In the genomic region with DNA sequence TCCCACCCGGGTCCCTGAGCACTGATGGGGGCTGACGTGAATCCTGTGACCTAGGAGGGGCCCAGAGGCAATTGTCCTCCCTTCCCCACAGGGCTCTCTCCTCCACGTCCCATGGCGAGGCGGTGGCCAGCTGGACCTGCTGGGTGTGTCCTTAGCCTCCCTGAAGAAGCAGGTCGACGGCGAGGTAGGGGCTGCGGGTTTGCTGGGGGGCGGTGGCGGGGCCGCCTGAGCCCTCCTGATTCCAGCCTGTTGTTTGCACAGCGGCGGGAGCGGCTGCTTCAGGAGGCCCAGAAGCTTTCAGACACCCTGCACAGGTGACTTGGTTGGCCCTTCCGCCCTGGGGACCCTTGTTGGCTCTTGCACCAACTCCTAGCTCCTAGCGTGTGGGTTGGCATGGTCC, we compare ENCODE assay signal across 19 cellular contexts. TPM values are rescaled to one million over a fixed set of nuclear protein-coding genes. Genes with fewer than 3 reads are reported as not detected.
DNase-seq lines count a peak whose midpoint lies in the region; ATAC-seq and TF ChIP-seq lines count a peak whose summit lies in the region.
"Had no signal": no experiment of that assay in that cellular context is flagged by ENCODE, and none has a peak within 500 bp of the region (broad histone marks: within the 10 kb centered on the region; RNA-seq: fewer than 3 reads in every experiment).

No MANE protein-coding gene starts in this region.

- DNase-seq in Caco-2 (no peak), naive B cell (no peak), DMS153 treated with DMSO at 0.1 percent for 48 hours (lab: John Stamatoyannopoulos, UW; ENCODE audit: unreplicated experiment) (no peak), heart left ventricle (no peak), DMS114 treated with DMSO at 0.1 percent for 48 hours (lab: John Stamatoyannopoulos, UW; ENCODE audit: unreplicated experiment) (no peak), cortex of kidney (lab: John Stamatoyannopoulos, UW) (no peak)
- no peak for DNase-seq in activated CD4-positive, alpha-beta memory T cell treated with anti-CD3 and anti-CD28 coated beads for 36 hours
- DNase-seq: amniotic stem cell, GDM1, KG1, NCI-H1436, NCI-H2227 treated with DMSO at 0.1 percent for 48 hours, SIG-M5 had no signal

- ATAC-seq in naive B cell (ENCODE audit: low read depth in 2 of 2): no peak
- ATAC-seq in heart left ventricle: no peak

- H3K9me3 ChIP-seq in BLaER1 treated with 17β-estradiol and CSF1 and Interleukin-3, amounts not matched to agents 10 nM and 100 nM (replicated peaks in 1 of 11): no peaks in the 10 kb centered on the region
- H3K9me3 ChIP-seq in Caco-2 (no peaks in the 10 kb centered on the region), heart left ventricle (no peaks in the 10 kb centered on the region)

- peaks cover 30% of the 10 kb centered on the region for H3K36me3 Mint-ChIP-seq in Caco-2 (ENCODE audit: insufficient read depth, unreplicated experiment)
- H3K36me3 Mint-ChIP-seq in activated CD4-positive, alpha-beta memory T cell treated with anti-CD3 and anti-CD28 coated beads for 36 hours: peaks cover 11% of the 10 kb centered on the region
- peaks cover 0 to 8% of the 10 kb centered on the region in 2 donors for H3K36me3 Mint-ChIP-seq in naive B cell

- WGBS in heart left ventricle, 4 donors: 91 to 96% (median 94%) methylated on average over 9 to 17 of the region's 17 CpGs

- CTCF ChIA-PET in Caco-2 (lab: Charles Lee): no interaction called here
- CTCF ChIA-PET in activated CD4-positive, alpha-beta memory T cell treated with anti-CD3 and anti-CD28 coated beads for 36 hours (lab: Charles Lee): interaction anchor here (8.0 kb wide), 1 partner anchor 76 kb away, joined by 120 read pairs; a partner anchor contains a TSS

- H3K4me3 ChIP-seq in BLaER1 treated with 17β-estradiol and CSF1 and Interleukin-3, amounts not matched to agents 10 nM and 100 nM: peak overlapping the region in 3 of 10 experiments; percentile 73 to 94 (median 92); a peak in 2 of 20 replicates
- H3K4me3 ChIP-seq in Caco-2 (ENCODE audit: low read depth, low read length) (no peak overlapping the region), heart left ventricle (no peak overlapping the region)

- peaks cover 31 to 44% (median 38%) of the 10 kb centered on the region in 10 experiments for H3K4me1 ChIP-seq in BLaER1 treated with 17β-estradiol and CSF1 and Interleukin-3, amounts not matched to agents 10 nM and 100 nM
- peaks cover 11% of the 10 kb centered on the region; the same call in 1 of the 2 replicates for H3K4me1 ChIP-seq in Caco-2
- H3K4me1 ChIP-seq in heart left ventricle: peaks cover 0 to 29% (median 16%) of the 10 kb centered on the region in 12 donors

- POLR2A ChIA-PET in Caco-2 (lab: Charles Lee): no interaction called here
- POLR2A ChIA-PET in activated CD4-positive, alpha-beta memory T cell treated with anti-CD3 and anti-CD28 coated beads for 36 hours (lab: Charles Lee): no interaction called here

- BruUV-seq in Caco-2 (replicated peaks; lab: Mats Ljungman, UMichigan): no TSS peak

- no peaks in the 10 kb centered on the region for H3K27me3 ChIP-seq in BLaER1 treated with 17β-estradiol and CSF1 and Interleukin-3, amounts not matched to agents 10 nM and 100 nM
- H3K27me3 ChIP-seq in Caco-2 (replicated peaks; ENCODE audit: control insufficient read depth, insufficient read depth, low read length) (no peaks in the 10 kb centered on the region), heart left ventricle (no peaks in the 10 kb centered on the region)

- no peak for TF ChIP-seq CTCF in Caco-2 (IDR thresholded peaks at IDR 0.05; ENCODE audit: insufficient read depth in 1 of 2, low read depth in 1 of 2, low read length in 1 of 2, severe bottlenecking in 1 of 2, unreplicated experiment in 1 of 2)
- no peak for TF ChIP-seq CTCF in heart left ventricle (IDR thresholded peaks at IDR 0.05)

- H3K9ac ChIP-seq in BLaER1 treated with 17β-estradiol and CSF1 and Interleukin-3, amounts not matched to agents 10 nM and 100 nM: peak overlapping the region in 10 of 11 experiments; percentile 75 to 90 (median 87); a peak in 11 of 22 replicates

- peaks cover 10 to 80% (median 59%) of the 10 kb centered on the region in 11 experiments; a peak in 21 of 22 replicates for H3K36me3 ChIP-seq in BLaER1 treated with 17β-estradiol and CSF1 and Interleukin-3, amounts not matched to agents 10 nM and 100 nM
- H3K36me3 ChIP-seq in Caco-2 (ENCODE audit: control insufficient read depth, insufficient read depth, low read length): peaks cover 3% of the 10 kb centered on the region; the same call in 1 of the 2 replicates
- peaks cover 0 to 11% (median 0%) of the 10 kb centered on the region in 9 donors for H3K36me3 ChIP-seq in heart left ventricle

- H3K27me3 Mint-ChIP-seq in Caco-2 (ENCODE audit: insufficient read depth, unreplicated experiment) (no peaks in the 10 kb centered on the region), naive B cell (no peaks in the 10 kb centered on the region)
- no peaks in the 10 kb centered on the region for H3K27me3 Mint-ChIP-seq in activated CD4-positive, alpha-beta memory T cell treated with anti-CD3 and anti-CD28 coated beads for 36 hours

- no peak for TF ChIP-seq POLR2A in heart left ventricle (IDR thresholded peaks at IDR 0.05)

- intact Hi-C loops in Caco-2 (cut with micrococcal nuclease; ENCODE audit: unreplicated experiment): no loop called here
- intact Hi-C loops in activated CD4-positive, alpha-beta memory T cell treated with anti-CD3 and anti-CD28 coated beads for 36 hours (cut with micrococcal nuclease): no loop called here
- intact Hi-C loops in heart left ventricle (cut with DNase I): no loop called here

- H3K4me3 Mint-ChIP-seq in Caco-2 (ENCODE audit: unreplicated experiment) (peak overlapping the region; percentile 82), naive B cell (peak overlapping the region; percentile 32 to 75 (median 58))
- H3K4me3 Mint-ChIP-seq in activated CD4-positive, alpha-beta memory T cell treated with anti-CD3 and anti-CD28 coated beads for 36 hours: peak overlapping the region; percentile 55

- no peak overlapping the region for H3K27ac ChIP-seq in BLaER1 treated with 17β-estradiol and CSF1 and Interleukin-3, amounts not matched to agents 10 nM and 100 nM
- H3K27ac ChIP-seq in heart left ventricle: no peak overlapping the region
- H3K27ac ChIP-seq: HL-60 had no signal

- H3K4me1 Mint-ChIP-seq in Caco-2 (ENCODE audit: low read depth, unreplicated experiment) (no peaks in the 10 kb centered on the region), naive B cell (peaks cover 3 to 7% (median 5%) of the 10 kb centered on the region in 3 donors)
- peaks cover 5% of the 10 kb centered on the region for H3K4me1 Mint-ChIP-seq in activated CD4-positive, alpha-beta memory T cell treated with anti-CD3 and anti-CD28 coated beads for 36 hours (ENCODE audit: low read depth)

- H3K9me3 Mint-ChIP-seq in Caco-2 (ENCODE audit: unreplicated experiment) (no peaks in the 10 kb centered on the region), naive B cell (no peaks in the 10 kb centered on the region)
- H3K9me3 Mint-ChIP-seq in activated CD4-positive, alpha-beta memory T cell treated with anti-CD3 and anti-CD28 coated beads for 36 hours: no peaks in the 10 kb centered on the region

- H3K27ac Mint-ChIP-seq in Caco-2 (ENCODE audit: unreplicated experiment) (no peak overlapping the region), naive B cell (peak overlapping the region in 1 of 6 donors; percentile 57)
- no peak overlapping the region for H3K27ac Mint-ChIP-seq in activated CD4-positive, alpha-beta memory T cell treated with anti-CD3 and anti-CD28 coated beads for 36 hours

- peaks cover 4 to 93% (median 54%) of the 10 kb centered on the region in 11 experiments; a peak in 21 of 22 replicates for H4K20me1 ChIP-seq in BLaER1 treated with 17β-estradiol and CSF1 and Interleukin-3, amounts not matched to agents 10 nM and 100 nM

- H3K4me2 ChIP-seq in BLaER1 treated with 17β-estradiol and CSF1 and Interleukin-3, amounts not matched to agents 10 nM and 100 nM: peak overlapping the region in 9 of 11 experiments; percentile 83 to 100 (median 99); a peak in 15 of 22 replicates

RNA-seq across cellular contexts. Expression of a gene that starts 1.7 kb away (rescaled TPM):
- total RNA-seq in Caco-2 (2022) (97.6 and 102 TPM in 2 replicates), heart left ventricle (10 to 100 TPM in 2 of 9 donors, 1 to 10 TPM in 6, under 1 TPM in 1; 0.83 to 15.0 (median 4.0) TPM)
- 100 to 1,000 TPM; 101 to 102 TPM for total RNA-seq in activated CD4-positive, alpha-beta memory T cell treated with anti-CD3 and anti-CD28 coated beads for 36 hours
- polyA plus RNA-seq in naive B cell (ENCODE audit: low read depth in 6 of 6) (1 to 10 TPM; 3.4 to 8.4 (median 4.6) TPM), heart left ventricle (1 to 10 TPM; 2.6 to 3.9 TPM)

RNA-seq across cellular contexts. Expression of a gene that starts 1.9 kb away (rescaled TPM):
- 42.2 and 44.0 TPM in 2 replicates for total RNA-seq in Caco-2 (2022)
- total RNA-seq in activated CD4-positive, alpha-beta memory T cell treated with anti-CD3 and anti-CD28 coated beads for 36 hours: 10 to 100 TPM; 13.7 to 15.5 TPM
- polyA plus RNA-seq in naive B cell (ENCODE audit: low read depth in 6 of 6): 10 to 100 TPM; 24.5 to 43.9 (median 33.7) TPM
- total RNA-seq in heart left ventricle: 10 to 100 TPM in 4 of 9 donors, 1 to 10 TPM in 5; 7.1 to 19.4 (median 9.9) TPM
- polyA plus RNA-seq in heart left ventricle: 10 to 100 TPM; 12.5 to 25.7 TPM

RNA-seq across cellular contexts. Expression of a gene that starts 10.4 kb away (rescaled TPM):
- total RNA-seq in Caco-2 (2022): not detected in 2 replicates
- total RNA-seq in activated CD4-positive, alpha-beta memory T cell treated with anti-CD3 and anti-CD28 coated beads for 36 hours: not detected
- not detected for polyA plus RNA-seq in naive B cell (ENCODE audit: low read depth in 6 of 6)
- total RNA-seq in heart left ventricle: not detected
- polyA plus RNA-seq in heart left ventricle: not detected
- total RNA-seq: epithelial cell of proximal tubule, glomerular endothelial cell, osteoblast, subcutaneous adipose tissue had no signal

RNA-seq across cellular contexts. Expression of a gene that starts 29.6 kb away (rescaled TPM):
- 0.36 and 0.39 TPM in 2 replicates for total RNA-seq in Caco-2 (2022)
- total RNA-seq in activated CD4-positive, alpha-beta memory T cell treated with anti-CD3 and anti-CD28 coated beads for 36 hours: not detected
- not detected for polyA plus RNA-seq in naive B cell (ENCODE audit: low read depth in 6 of 6)
- 10 to 100 TPM in 1 of 9 donors, under 1 TPM in 2, not detected in 6; 0.48 to 82.2 (median 0.50) TPM for total RNA-seq in heart left ventricle
- polyA plus RNA-seq in heart left ventricle: not detected

RNA-seq across cellular contexts. Expression of a gene that starts 49.3 kb away (rescaled TPM):
- total RNA-seq in Caco-2 (2022): 42.9 and 44.5 TPM in 2 replicates
- total RNA-seq in activated CD4-positive, alpha-beta memory T cell treated with anti-CD3 and anti-CD28 coated beads for 36 hours: 10 to 100 TPM; 31.8 to 32.2 TPM
- polyA plus RNA-seq in naive B cell (ENCODE audit: low read depth in 6 of 6): 10 to 100 TPM; 14.1 to 29.6 (median 20.5) TPM
- 10 to 100 TPM; 21.4 to 33.1 (median 26.8) TPM for total RNA-seq in heart left ventricle
- 10 to 100 TPM; 36.0 to 41.5 TPM for polyA plus RNA-seq in heart left ventricle
